Comparison of ENCODE assay signal across 1 cellular context in genomic region chr12:52856787-52857186, GRCh38.
TF ChIP-seq lines count a peak whose summit lies in the region.

No MANE protein-coding gene starts in this region.

TF ChIP-seq in K562, 482 proteins besides CTCF, POLR2A, EP300 and RAD21 (continued from another document):
- TF ChIP-seq CHD7 (IDR thresholded peaks at IDR 0.05; ENCODE audit: low read depth, low read length) (no peak), THRB (CRISPR knock-in tag; conservative IDR thresholded peaks at IDR 0.05) (no peak), KDM1A (IDR thresholded peaks at IDR 0.05) (0 out of 4 replicates have a peak, but pooled peaks of 1 of the 2 experiments have one; percentile 15), ZNF583 (CRISPR knock-in tag; IDR thresholded peaks at IDR 0.05) (no peak)
